In the genomic region with DNA sequence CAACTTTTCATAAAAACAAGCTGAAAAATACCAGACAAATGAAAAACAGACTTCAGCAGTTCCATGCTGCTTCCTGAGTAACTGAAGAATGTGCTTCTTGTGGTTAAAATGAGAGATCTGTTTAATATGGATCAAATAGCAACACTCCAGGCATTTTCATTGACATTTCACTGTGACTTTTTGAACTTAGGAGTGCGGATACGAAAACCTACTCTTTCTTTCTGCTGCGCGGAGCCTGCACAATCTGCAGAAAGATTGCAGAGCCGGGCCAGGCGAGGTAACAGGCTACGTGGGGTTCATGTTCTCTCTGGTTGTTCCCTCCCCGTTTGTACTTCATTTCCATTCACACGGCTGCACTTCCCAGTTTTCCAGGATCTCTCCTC, we compare ENCODE assay signal across 1 cellular context.
TF ChIP-seq lines count a peak whose summit lies in the region.

No MANE protein-coding gene starts in this region.

TF ChIP-seq in H1, 55 proteins besides CTCF, POLR2A, EP300 and RAD21:
- TF ChIP-seq, protein P1, sequence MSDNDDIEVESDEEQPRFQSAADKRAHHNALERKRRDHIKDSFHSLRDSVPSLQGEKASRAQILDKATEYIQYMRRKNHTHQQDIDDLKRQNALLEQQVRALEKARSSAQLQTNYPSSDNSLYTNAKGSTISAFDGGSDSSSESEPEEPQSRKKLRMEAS (IDR thresholded peaks at IDR 0.05), result no peak
- no peak for TF ChIP-seq POU5F1 (IDR thresholded peaks at IDR 0.05; ENCODE audit: low read depth, low read length)
- no peak for TF ChIP-seq RXRA (IDR thresholded peaks at IDR 0.05; ENCODE audit: insufficient read depth, low read depth, low read length)
- TF ChIP-seq, protein P2, sequence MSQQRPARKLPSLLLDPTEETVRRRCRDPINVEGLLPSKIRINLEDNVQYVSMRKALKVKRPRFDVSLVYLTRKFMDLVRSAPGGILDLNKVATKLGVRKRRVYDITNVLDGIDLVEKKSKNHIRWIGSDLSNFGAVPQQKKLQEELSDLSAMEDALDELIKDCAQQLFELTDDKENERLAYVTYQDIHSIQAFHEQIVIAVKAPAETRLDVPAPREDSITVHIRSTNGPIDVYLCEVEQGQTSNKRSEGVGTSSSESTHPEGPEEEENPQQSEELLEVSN (IDR thresholded peaks at IDR 0.05), result no peak
- TF ChIP-seq KDM1A (IDR thresholded peaks at IDR 0.05; ENCODE audit: borderline replicate concordance, low read length), result no peak
- TF ChIP-seq BACH1 (IDR thresholded peaks at IDR 0.05; ENCODE audit: low read length), result no peak
- TF ChIP-seq TAF7 (optimal IDR thresholded peaks at IDR 0.05; ENCODE audit: borderline replicate concordance, low read depth, low read length), result no peak
- no peak for TF ChIP-seq SP4 (IDR thresholded peaks at IDR 0.05; ENCODE audit: low read length)
- no peak for TF ChIP-seq RFX5 (IDR thresholded peaks at IDR 0.05; ENCODE audit: borderline replicate concordance, low read depth, low read length)
- TF ChIP-seq SUZ12 (IDR thresholded peaks at IDR 0.05; ENCODE audit: low read length), result no peak
- no peak for TF ChIP-seq TCF12 (IDR thresholded peaks at IDR 0.05; ENCODE audit: low read depth, low read length)
- TF ChIP-seq, protein P3, sequence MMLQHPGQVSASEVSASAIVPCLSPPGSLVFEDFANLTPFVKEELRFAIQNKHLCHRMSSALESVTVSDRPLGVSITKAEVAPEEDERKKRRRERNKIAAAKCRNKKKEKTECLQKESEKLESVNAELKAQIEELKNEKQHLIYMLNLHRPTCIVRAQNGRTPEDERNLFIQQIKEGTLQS (IDR thresholded peaks at IDR 0.05; ENCODE audit: insufficient read depth, low read depth, low read length), result no peak
- TF ChIP-seq SP1 (IDR thresholded peaks at IDR 0.05; ENCODE audit: low read depth, low read length), result no peak
- TF ChIP-seq ZNF274 (IDR thresholded peaks at IDR 0.05; ENCODE audit: borderline replicate concordance, extremely low read depth, low read length), result no peak
- no peak for TF ChIP-seq BRCA1 (IDR thresholded peaks at IDR 0.05; ENCODE audit: low read depth, low read length)
- no peak for TF ChIP-seq RBBP5 (IDR thresholded peaks at IDR 0.05; ENCODE audit: borderline replicate concordance, low read depth, low read length)
- TF ChIP-seq RNF2 (IDR thresholded peaks at IDR 0.05; ENCODE audit: borderline replicate concordance, low read depth, low read length, missing control alignments, poor library complexity, severe bottlenecking), result no peak
- no peak for TF ChIP-seq SIX5 (IDR thresholded peaks at IDR 0.05; ENCODE audit: low read depth, low read length)
- TF ChIP-seq GABPA (IDR thresholded peaks at IDR 0.05; ENCODE audit: borderline replicate concordance, insufficient read depth, low read length), result no peak
- TF ChIP-seq GTF2F1 (IDR thresholded peaks at IDR 0.05; ENCODE audit: borderline replicate concordance, low read depth, low read length), result no peak
